ENCODE assay signal across 1 cellular context in the genomic region with DNA sequence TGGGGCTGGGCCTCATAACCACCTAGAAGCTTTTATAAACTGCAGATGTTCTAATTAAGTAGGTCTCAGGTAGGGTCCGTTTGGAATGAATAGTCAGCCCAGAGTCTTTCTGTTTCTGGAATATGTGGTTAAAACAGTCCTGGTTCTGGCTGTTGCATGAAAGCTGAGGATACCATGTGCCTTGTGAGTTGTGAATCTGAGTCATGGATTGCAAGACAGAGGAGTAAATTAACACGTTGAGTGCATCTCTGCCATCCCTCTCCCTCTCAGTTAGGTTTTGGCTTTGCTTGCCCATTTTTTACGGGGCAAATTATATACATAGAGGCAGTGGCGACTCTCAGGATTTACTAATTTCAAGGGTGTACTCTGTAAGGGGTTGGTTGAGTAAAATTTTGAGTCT.
TF ChIP-seq lines count a peak whose summit lies in the region.

No MANE protein-coding gene starts in this region.

TF ChIP-seq in HEK293, 187 proteins besides CTCF, POLR2A, EP300 and RAD21 (continued from another document):
- TF ChIP-seq, protein P1, sequence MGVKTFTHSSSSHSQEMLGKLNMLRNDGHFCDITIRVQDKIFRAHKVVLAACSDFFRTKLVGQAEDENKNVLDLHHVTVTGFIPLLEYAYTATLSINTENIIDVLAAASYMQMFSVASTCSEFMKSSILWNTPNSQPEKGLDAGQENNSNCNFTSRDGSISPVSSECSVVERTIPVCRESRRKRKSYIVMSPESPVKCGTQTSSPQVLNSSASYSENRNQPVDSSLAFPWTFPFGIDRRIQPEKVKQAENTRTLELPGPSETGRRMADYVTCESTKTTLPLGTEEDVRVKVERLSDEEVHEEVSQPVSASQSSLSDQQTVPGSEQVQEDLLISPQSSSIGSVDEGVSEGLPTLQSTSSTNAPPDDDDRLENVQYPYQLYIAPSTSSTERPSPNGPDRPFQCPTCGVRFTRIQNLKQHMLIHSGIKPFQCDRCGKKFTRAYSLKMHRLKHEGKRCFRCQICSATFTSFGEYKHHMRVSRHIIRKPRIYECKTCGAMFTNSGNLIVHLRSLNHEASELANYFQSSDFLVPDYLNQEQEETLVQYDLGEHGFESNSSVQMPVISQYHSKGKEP (tag by site-specific recombination; IDR thresholded peaks at IDR 0.05) = no peak
- TF ChIP-seq, protein P2, sequence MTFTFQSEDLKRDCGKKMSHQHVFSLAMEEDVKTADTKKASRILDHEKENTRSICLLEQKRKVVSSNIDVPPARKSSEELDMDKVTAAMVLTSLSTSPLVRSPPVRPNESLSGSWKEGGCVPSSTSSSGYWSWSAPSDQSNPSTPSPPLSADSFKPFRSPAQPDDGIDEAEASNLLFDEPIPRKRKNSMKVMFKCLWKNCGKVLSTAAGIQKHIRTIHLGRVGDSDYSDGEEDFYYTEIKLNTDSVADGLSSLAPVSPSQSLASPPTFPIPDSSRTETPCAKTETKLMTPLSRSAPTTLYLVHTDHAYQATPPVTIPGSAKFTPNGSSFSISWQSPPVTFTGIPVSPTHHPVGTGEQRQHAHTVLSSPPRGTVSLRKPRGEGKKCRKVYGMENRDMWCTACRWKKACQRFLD (tag by site-specific recombination; IDR thresholded peaks at IDR 0.05) = no peak
- TF ChIP-seq BCL11B (tag by site-specific recombination; IDR thresholded peaks at IDR 0.05; ENCODE audit: low read depth) (no peak), KLF10 (tag by site-specific recombination; IDR thresholded peaks at IDR 0.05) (no peak), ZBTB7A (tag by site-specific recombination; IDR thresholded peaks at IDR 0.05; ENCODE audit: low read depth) (no peak), ZNF621 (tag by site-specific recombination; IDR thresholded peaks at IDR 0.05) (no peak)
- TF ChIP-seq, protein P3, sequence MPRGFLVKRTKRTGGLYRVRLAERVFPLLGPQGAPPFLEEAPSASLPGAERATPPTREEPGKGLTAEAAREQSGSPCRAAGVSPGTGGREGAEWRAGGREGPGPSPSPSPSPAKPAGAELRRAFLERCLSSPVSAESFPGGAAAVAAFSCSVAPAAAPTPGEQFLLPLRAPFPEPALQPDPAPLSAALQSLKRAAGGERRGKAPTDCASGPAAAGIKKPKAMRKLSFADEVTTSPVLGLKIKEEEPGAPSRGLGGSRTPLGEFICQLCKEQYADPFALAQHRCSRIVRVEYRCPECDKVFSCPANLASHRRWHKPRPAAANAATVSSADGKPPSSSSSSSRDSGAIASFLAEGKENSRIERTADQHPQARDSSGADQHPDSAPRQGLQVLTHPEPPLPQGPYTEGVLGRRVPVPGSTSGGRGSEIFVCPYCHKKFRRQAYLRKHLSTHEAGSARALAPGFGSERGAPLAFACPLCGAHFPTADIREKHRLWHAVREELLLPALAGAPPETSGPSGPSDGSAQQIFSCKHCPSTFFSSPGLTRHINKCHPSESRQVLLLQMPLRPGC (tag by site-specific recombination; IDR thresholded peaks at IDR 0.05) = no peak
TF ChIP-seq in HEK293: peak in this region for 0.
